ENCODE assay signal across 12 cellular contexts in the genomic region with DNA sequence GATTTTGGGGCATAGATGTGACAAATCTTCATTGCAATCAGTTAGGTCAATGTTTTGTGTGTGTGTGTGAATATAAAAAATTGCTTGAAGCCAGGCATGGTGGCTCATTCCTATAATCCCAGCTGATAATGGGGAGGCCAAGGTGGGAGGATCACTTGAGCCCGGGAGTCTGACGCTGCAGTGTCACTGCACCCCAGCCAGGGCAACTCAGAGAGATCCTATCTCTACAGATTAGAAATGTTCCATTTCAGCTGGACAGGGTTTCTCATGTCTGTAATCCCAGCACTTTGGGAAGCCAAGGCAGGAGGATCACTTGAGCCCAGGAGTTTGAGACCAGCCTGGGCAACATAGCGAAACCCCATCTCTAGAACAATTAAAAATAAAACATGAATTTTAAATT. TPM values are rescaled to one million over a fixed set of nuclear protein-coding genes. Genes with fewer than 3 reads are reported as not detected.
A peak's percentile ranks its signal among the peaks of the same experiment; 100 is the strongest.
DNase-seq lines count a peak whose midpoint lies in the region; ATAC-seq and TF ChIP-seq lines count a peak whose summit lies in the region.
"Had no signal": no experiment of that assay in that cellular context is flagged by ENCODE, and none has a peak within 500 bp of the region (broad histone marks: within the 10 kb centered on the region; RNA-seq: fewer than 3 reads in every experiment).

No MANE protein-coding gene starts in this region.

- CTCF ChIA-PET in HEK293 (lab: Yijun Ruan, JAX), result interaction anchor here (0.6 to 2.0 kb wide), 7 partner anchors 9 to 292 kb away, joined by 3 to 5 read pairs (median 3); no protein-coding TSS in a partner anchor

- TF ChIP-seq CTCF in HEK293 (tag by site-specific recombination; IDR thresholded peaks at IDR 0.05) (no peak), glutamatergic neuron (IDR thresholded peaks at IDR 0.05; ENCODE audit: partially characterized antibody, unreplicated experiment) (no peak), esophagus squamous epithelium (IDR thresholded peaks at IDR 0.05) (no peak)

- DNase-seq in T-helper 17 cell, result no peak
- no peak for DNase-seq in glutamatergic neuron
- DNase-seq in Kasumi-1 (lab: John Stamatoyannopoulos, UW), result no peak
- DNase-seq in activated CD4-positive, CD25-positive, alpha-beta regulatory T cell treated with anti-CD3 and anti-CD28 coated beads, Interleukin-2, amount 50 U/mL, for 72 hours, result no peak
- DNase-seq in esophagus squamous epithelium (lab: John Stamatoyannopoulos, UW), result no peak
- DNase-seq: GF-D8 had no signal

- H3K27ac Mint-ChIP-seq in T-helper 17 cell, result peak overlapping the region; percentile 96
- peak overlapping the region; percentile 53 for H3K27ac Mint-ChIP-seq in glutamatergic neuron (ENCODE audit: unreplicated experiment)

- H3K4me1 Mint-ChIP-seq in T-helper 17 cell, result peaks cover 22% of the 10 kb centered on the region
- H3K4me1 Mint-ChIP-seq in glutamatergic neuron (ENCODE audit: low read depth, unreplicated experiment), result peaks cover 6% of the 10 kb centered on the region

- TF ChIP-seq POLR2A in esophagus squamous epithelium (IDR thresholded peaks at IDR 0.05), result no peak

- no peak overlapping the region for H3K4me3 ChIP-seq in HEK293 (ENCODE audit: low read depth, low read length)
- H3K4me3 ChIP-seq in esophagus squamous epithelium, result no peak overlapping the region
- H3K4me3 ChIP-seq: PC-9 had no signal

- peaks cover 4% of the 10 kb centered on the region for H3K4me1 ChIP-seq in HEK293 (ENCODE audit: control insufficient read depth, insufficient read depth, low read length)
- H3K4me1 ChIP-seq in esophagus squamous epithelium, result peaks cover 0 to 22% (median 8%) of the 10 kb centered on the region in 3 donors

- POLR2A ChIA-PET in HEK293 (lab: Yijun Ruan, JAX), result no interaction called here

- H3K27me3 Mint-ChIP-seq in T-helper 17 cell, result peaks cover 32% of the 10 kb centered on the region
- peaks cover 14% of the 10 kb centered on the region for H3K27me3 Mint-ChIP-seq in glutamatergic neuron (ENCODE audit: unreplicated experiment)

- no peaks in the 10 kb centered on the region for H3K9me3 ChIP-seq in HEK293 (ENCODE audit: control insufficient read depth, insufficient read depth, low read depth, low read length)
- no peaks in the 10 kb centered on the region for H3K9me3 ChIP-seq in T-helper 17 cell (ENCODE audit: control insufficient read depth, low read length, poor library complexity, severe bottlenecking)
- no peaks in the 10 kb centered on the region for H3K9me3 ChIP-seq in esophagus squamous epithelium

- 91 to 92% methylated on average over 3 of the region's 3 CpGs for WGBS in esophagus squamous epithelium, 2 donors

- H3K27ac ChIP-seq in HEK293 (ENCODE audit: extremely low read depth, low read depth, low read length) (no peak overlapping the region), esophagus squamous epithelium (no peak overlapping the region)
- H3K27ac ChIP-seq: HL-60 had no signal

- peaks cover 11% of the 10 kb centered on the region for H3K9me3 Mint-ChIP-seq in glutamatergic neuron (ENCODE audit: unreplicated experiment)

- H3K36me3 ChIP-seq in HEK293 (ENCODE audit: control insufficient read depth in 2 of 2, insufficient read depth in 1 of 2, low read length in 2 of 2) (no peaks in the 10 kb centered on the region), esophagus squamous epithelium (no peaks in the 10 kb centered on the region)

- intact Hi-C loops in esophagus squamous epithelium (cut with DNase I), result loop anchor here (5.0 to 10.0 kb wide), 2 partner anchors 292 to 374 kb away; no protein-coding TSS in a partner anchor

- H3K36me3 Mint-ChIP-seq in T-helper 17 cell (ENCODE audit: low read depth), result peaks cover 9% of the 10 kb centered on the region
- no peaks in the 10 kb centered on the region for H3K36me3 Mint-ChIP-seq in glutamatergic neuron (ENCODE audit: unreplicated experiment)

- ATAC-seq in T-helper 17 cell (no peak), HG02973 (IDR thresholded peaks at IDR 0.05; ENCODE audit: unreplicated experiment) (no peak)

- H3K27me3 ChIP-seq in esophagus squamous epithelium, result peaks cover 0 to 32% (median 0%) of the 10 kb centered on the region in 4 donors

- H3K4me3 Mint-ChIP-seq in T-helper 17 cell (no peak overlapping the region), glutamatergic neuron (ENCODE audit: unreplicated experiment) (no peak overlapping the region)

TF ChIP-seq in HEK293, 187 proteins besides CTCF, POLR2A, EP300 and RAD21:
- TF ChIP-seq ZNF48 (tag by site-specific recombination; IDR thresholded peaks at IDR 0.05) (no peak), ZNF121 (tag by site-specific recombination; IDR thresholded peaks at IDR 0.05) (peak; percentile 53; the same call in 1 of the 2 replicates)

RNA-seq across cellular contexts. Expression of a gene that starts 11.5 kb away (rescaled TPM):
- total RNA-seq in T-helper 17 cell (not detected), glutamatergic neuron (ENCODE audit: unreplicated experiment) (not detected), esophagus squamous epithelium (not detected)
- total RNA-seq: HT1080, LHCN-M2, PC-9 had no signal

RNA-seq across cellular contexts. Expression of a gene that starts 27.9 kb away (rescaled TPM):
- total RNA-seq in T-helper 17 cell, result not detected
- not detected for total RNA-seq in glutamatergic neuron (ENCODE audit: unreplicated experiment)
- not detected for total RNA-seq in esophagus squamous epithelium
- total RNA-seq: HT1080, LHCN-M2, PC-9 had no signal

RNA-seq across cellular contexts. Expression of a gene that starts 46.1 kb away (rescaled TPM):
- total RNA-seq in T-helper 17 cell, result 1 to 10 TPM; 2.2 to 3.5 TPM
- 0.93 TPM for total RNA-seq in glutamatergic neuron (ENCODE audit: unreplicated experiment)
- total RNA-seq in esophagus squamous epithelium, result 10 to 100 TPM; 44.8 to 80.6 (median 54.5) TPM

Comparison
In these comparisons a context has a peak if more than half of its experiments do, and no peak if none do; other contexts are left out.
1. RNA of a gene that starts 46.1 kb away (total RNA-seq): 44.8 to 80.6 TPM in esophagus squamous epithelium; 2.2 to 3.5 TPM in T-helper 17 cell and 0.93 TPM in glutamatergic neuron (single experiment); every median in the first group is over 10 times any median in the second.